ENCODE assay signal across 9 cellular contexts in the genomic region with DNA sequence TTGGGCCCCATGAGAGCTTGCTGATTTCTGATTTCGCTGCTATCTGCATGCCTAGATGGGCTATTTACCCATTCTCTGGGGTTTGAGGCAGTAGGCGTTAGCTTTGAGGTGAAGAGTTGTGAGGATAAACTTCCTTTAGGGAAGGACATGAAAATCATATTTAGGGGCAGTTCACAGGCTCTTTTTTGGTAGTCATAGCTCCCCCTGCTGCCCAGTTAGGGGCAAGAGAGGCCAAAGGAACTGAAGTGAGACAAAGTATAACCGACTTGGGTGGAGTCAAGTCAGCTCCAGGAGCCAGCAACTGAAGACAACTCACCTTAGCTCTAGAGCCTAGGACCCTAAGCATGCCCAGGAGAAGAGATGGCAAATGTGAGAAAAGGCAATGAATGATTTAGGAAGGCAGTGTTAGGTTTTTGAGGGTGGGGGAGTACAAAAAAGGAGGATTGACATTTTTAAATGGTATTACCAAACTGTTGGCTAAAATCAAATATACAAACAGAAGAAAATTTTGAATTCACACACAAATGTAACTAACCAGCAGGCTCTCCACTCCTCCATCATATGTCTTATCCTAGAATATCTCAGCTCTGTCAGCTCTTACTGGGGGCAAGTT.
DNase-seq lines count a peak whose midpoint lies in the region; ATAC-seq, FAIRE-seq and TF ChIP-seq lines count a peak whose summit lies in the region.
"Had no signal": no experiment of that assay in that cellular context is flagged by ENCODE, and none has a peak within 500 bp of the region (broad histone marks: within the 10 kb centered on the region; RNA-seq: fewer than 3 reads in every experiment).

No MANE protein-coding gene starts in this region.

- 5% methylated on average over 3 of the region's 3 CpGs for WGBS in K562 (ENCODE audit: insufficient coverage, low coverage, missing lambda C conversion rate)
- no CpG with 5 or more reads among the region's 3 CpGs for WGBS in iPS DF 6.9 (ENCODE audit: insufficient coverage, insufficient read length)

- no TSS peak for BruUV-seq in K562 (replicated peaks; lab: Mats Ljungman, UMichigan)

- H3K9me3 ChIP-seq in K562 (replicated peaks; ENCODE audit: control insufficient read depth, insufficient read depth, low read depth, low read length) (no peaks in the 10 kb centered on the region; the same call in 1 of the 2 replicates), iPS DF 6.9 (ENCODE audit: control insufficient read depth, insufficient read depth, low read length) (no peaks in the 10 kb centered on the region)

- no peaks in the 10 kb centered on the region for H3K4me1 ChIP-seq in K562 (replicated peaks in 1 of 2; ENCODE audit: control insufficient read depth in 2 of 2, insufficient read depth in 2 of 2, low read length in 2 of 2)
- H3K4me1 ChIP-seq in iPS DF 6.9 (ENCODE audit: control insufficient read depth, insufficient read depth, low read length): no peaks in the 10 kb centered on the region

- TF ChIP-seq EP300 in K562 (IDR thresholded peaks at IDR 0.05; ENCODE audit: low read length): no peak

- no peak overlapping the region for H3K9ac ChIP-seq in K562 (ENCODE audit: insufficient read depth in 1 of 2, low read depth in 2 of 2, low read length in 2 of 2)

- H3K79me2 ChIP-seq in K562 (ENCODE audit: control insufficient read depth, insufficient read depth, low read length): no peaks in the 10 kb centered on the region

- peak; percentile 18 for DNase-seq in NCI-H146 (lab: John Stamatoyannopoulos, UW)
- peak; percentile 35 for DNase-seq in T-helper 9 cell
- peak; percentile 21 to 61 (median 28) for DNase-seq in K562 (ENCODE audit: extremely low read depth in 1 of 4, low spot score in 3 of 4)
- peak; percentile 52 for DNase-seq in iPS DF 6.9 (ENCODE audit: low read depth, low spot score)
- DNase-seq in stimulated activated CD4-positive, alpha-beta T cell treated with anti-CD3 and anti-CD28 coated beads, Interleukin-12 subunit alpha, Interleukin-12 subunit beta, amount 100 ng/mL, for 4 hours: peak; percentile 19

- no peaks in the 10 kb centered on the region for H3K27me3 ChIP-seq in K562 (ENCODE audit: control insufficient read depth in 2 of 2, insufficient read depth in 2 of 2, low read length in 2 of 2)
- H3K27me3 ChIP-seq in iPS DF 6.9 (ENCODE audit: control insufficient read depth, insufficient read depth, low read length): no peaks in the 10 kb centered on the region

- in situ Hi-C loops in K562 (cut with MboI): no loop called here

- H3K27ac ChIP-seq in K562 (ENCODE audit: extremely low read depth, low read depth, low read length) (no peak overlapping the region), iPS DF 6.9 (ENCODE audit: low read length) (no peak overlapping the region)

- TF ChIP-seq CTCF in GM12875 (IDR thresholded peaks at IDR 0.05; ENCODE audit: borderline replicate concordance, insufficient read depth, low read depth, low read length): peak; percentile 71
- peak; percentile 49 to 71 (median 64) for TF ChIP-seq CTCF in K562 (IDR thresholded peaks at IDR 0.05 in 2 of 3, conservative IDR thresholded peaks at IDR 0.05 in 1 of 3; ENCODE audit: insufficient read depth in 2 of 3, low read depth in 1 of 3, low read length in 3 of 3)

- POLR2A ChIA-PET in K562 (lab: Yijun Ruan, JAX): interaction anchor here (0.6 kb wide), 1 partner anchor 620 kb away, joined by 5 read pairs; no protein-coding TSS in a partner anchor

- ATAC-seq in HG02759 (IDR thresholded peaks at IDR 0.05; ENCODE audit: unreplicated experiment) (peak; percentile 88), K562 (peak; percentile 88), GM21737 (IDR thresholded peaks at IDR 0.05; ENCODE audit: unreplicated experiment) (no peak)

- no peak for TF ChIP-seq POLR2A in K562 (conservative IDR thresholded peaks at IDR 0.05)

- CTCF ChIA-PET in K562 (lab: Yijun Ruan, JAX; ENCODE audit: low intra/inter-chr PET ratio): interaction anchor here (0.6 to 1.8 kb wide), 2 partner anchors 446 to 660 kb away, joined by 3 to 4 read pairs; no protein-coding TSS in a partner anchor

- H2AFZ ChIP-seq in K562 (ENCODE audit: low read depth, low read length): no peak overlapping the region

- H3K36me3 ChIP-seq in K562 (ENCODE audit: control insufficient read depth, insufficient read depth, low read length) (no peaks in the 10 kb centered on the region), iPS DF 6.9 (ENCODE audit: control insufficient read depth, insufficient read depth, low read length) (no peaks in the 10 kb centered on the region)

- no peaks in the 10 kb centered on the region for H3K9me1 ChIP-seq in K562 (ENCODE audit: control insufficient read depth, insufficient read depth, low read length)

- intact Hi-C loops in K562 (cut with micrococcal nuclease): loop anchor here (2.0 to 10.0 kb wide), 3 partner anchors 459 to 822 kb away; no protein-coding TSS in a partner anchor

- H4K20me1 ChIP-seq in K562 (replicated peaks; ENCODE audit: control insufficient read depth, insufficient read depth, low read length): no peaks in the 10 kb centered on the region

- H3K4me2 ChIP-seq in K562 (ENCODE audit: insufficient read depth, low read length): no peak overlapping the region

- peak; percentile 73 for FAIRE-seq in K562 (lab: Jason Lieb, UNC)
- FAIRE-seq: islet of Langerhans had no signal

- H3K4me3 ChIP-seq in GM12875 (ENCODE audit: low read depth, low read length) (no peak overlapping the region), K562 (no peak overlapping the region), iPS DF 6.9 (ENCODE audit: low read length) (no peak overlapping the region)

- TF ChIP-seq RAD21 in K562 (CRISPR knock-in tag; conservative IDR thresholded peaks at IDR 0.05 in 1 of 2, IDR thresholded peaks at IDR 0.05 in 1 of 2): peak; percentile 72 to 73

TF ChIP-seq in K562, 482 proteins besides CTCF, POLR2A, EP300 and RAD21:
- TF ChIP-seq SMC3 (conservative IDR thresholded peaks at IDR 0.05; ENCODE audit: insufficient read depth, low read depth, low read length): peak; percentile 50
- TF ChIP-seq ESRRA (IDR thresholded peaks at IDR 0.05; ENCODE audit: borderline replicate concordance, low read depth): no peak
- TF ChIP-seq, protein P1, sequence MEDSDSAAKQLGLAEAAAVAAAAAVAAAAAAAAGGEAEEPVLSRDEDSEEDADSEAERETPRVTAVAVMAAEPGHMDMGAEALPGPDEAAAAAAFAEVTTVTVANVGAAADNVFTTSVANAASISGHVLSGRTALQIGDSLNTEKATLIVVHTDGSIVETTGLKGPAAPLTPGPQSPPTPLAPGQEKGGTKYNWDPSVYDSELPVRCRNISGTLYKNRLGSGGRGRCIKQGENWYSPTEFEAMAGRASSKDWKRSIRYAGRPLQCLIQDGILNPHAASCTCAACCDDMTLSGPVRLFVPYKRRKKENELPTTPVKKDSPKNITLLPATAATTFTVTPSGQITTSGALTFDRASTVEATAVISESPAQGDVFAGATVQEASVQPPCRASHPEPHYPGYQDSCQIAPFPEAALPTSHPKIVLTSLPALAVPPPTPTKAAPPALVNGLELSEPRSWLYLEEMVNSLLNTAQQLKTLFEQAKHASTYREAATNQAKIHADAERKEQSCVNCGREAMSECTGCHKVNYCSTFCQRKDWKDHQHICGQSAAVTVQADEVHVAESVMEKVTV (CRISPR knock-in tag; IDR thresholded peaks at IDR 0.05): peak; percentile 63; the same call in 1 of the 2 replicates
- TF ChIP-seq, protein P2, sequence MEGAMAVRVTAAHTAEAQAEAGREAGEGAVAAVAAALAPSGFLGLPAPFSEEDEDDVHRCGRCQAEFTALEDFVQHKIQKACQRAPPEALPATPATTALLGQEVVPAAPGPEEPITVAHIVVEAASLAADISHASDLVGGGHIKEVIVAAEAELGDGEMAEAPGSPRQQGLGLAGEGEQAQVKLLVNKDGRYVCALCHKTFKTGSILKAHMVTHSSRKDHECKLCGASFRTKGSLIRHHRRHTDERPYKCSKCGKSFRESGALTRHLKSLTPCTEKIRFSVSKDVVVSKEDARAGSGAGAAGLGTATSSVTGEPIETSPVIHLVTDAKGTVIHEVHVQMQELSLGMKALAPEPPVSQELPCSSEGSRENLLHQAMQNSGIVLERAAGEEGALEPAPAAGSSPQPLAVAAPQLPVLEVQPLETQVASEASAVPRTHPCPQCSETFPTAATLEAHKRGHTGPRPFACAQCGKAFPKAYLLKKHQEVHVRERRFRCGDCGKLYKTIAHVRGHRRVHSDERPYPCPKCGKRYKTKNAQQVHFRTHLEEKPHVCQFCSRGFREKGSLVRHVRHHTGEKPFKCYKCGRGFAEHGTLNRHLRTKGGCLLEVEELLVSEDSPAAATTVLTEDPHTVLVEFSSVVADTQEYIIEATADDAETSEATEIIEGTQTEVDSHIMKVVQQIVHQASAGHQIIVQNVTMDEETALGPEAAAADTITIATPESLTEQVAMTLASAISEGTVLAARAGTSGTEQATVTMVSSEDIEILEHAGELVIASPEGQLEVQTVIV (CRISPR knock-in tag; IDR thresholded peaks at IDR 0.05; ENCODE audit: borderline replicate concordance): no peak
